Comparison of ENCODE assay signal across 8 cellular contexts in genomic region chr3:136197159-136197715, GRCh38. TPM values are rescaled to one million over a fixed set of nuclear protein-coding genes. Genes with fewer than 3 reads are reported as not detected.
DNase-seq lines count a peak whose midpoint lies in the region; ATAC-seq and TF ChIP-seq lines count a peak whose summit lies in the region.

No MANE protein-coding gene starts in this region.

- peaks cover 3% of the 10 kb centered on the region for H3K27me3 Mint-ChIP-seq in activated CD8-positive, alpha-beta T cell treated with anti-CD3 and anti-CD28 coated beads, Interleukin-2, amount 10 ng/mL, durations not matched to agents 7 days and 5 days (ENCODE audit: low read depth)
- H3K27me3 Mint-ChIP-seq in stimulated activated naive CD8-positive, alpha-beta T cell treated with anti-CD3 and anti-CD28 coated beads, Interleukin-15, amount 100 ng/mL, for 72 hours, result no peaks in the 10 kb centered on the region

- BruUV-seq in A673 (replicated peaks; lab: Mats Ljungman, UMichigan), result no TSS peak

- no peaks in the 10 kb centered on the region for H3K9me3 Mint-ChIP-seq in activated CD8-positive, alpha-beta T cell treated with anti-CD3 and anti-CD28 coated beads, Interleukin-2, amount 10 ng/mL, durations not matched to agents 7 days and 5 days (ENCODE audit: insufficient read depth)
- H3K9me3 Mint-ChIP-seq in stimulated activated naive CD8-positive, alpha-beta T cell treated with anti-CD3 and anti-CD28 coated beads, Interleukin-15, amount 100 ng/mL, for 72 hours, result no peaks in the 10 kb centered on the region

- peaks cover 34% of the 10 kb centered on the region for H3K36me3 Mint-ChIP-seq in activated CD8-positive, alpha-beta T cell treated with anti-CD3 and anti-CD28 coated beads, Interleukin-2, amount 10 ng/mL, durations not matched to agents 7 days and 5 days (ENCODE audit: low read depth)

- H3K9me3 ChIP-seq in A673 (ENCODE audit: low read depth, low read length, poor library complexity, severe bottlenecking) (no peaks in the 10 kb centered on the region), iPS-18a (ENCODE audit: control insufficient read depth, low read depth, low read length) (no peaks in the 10 kb centered on the region)

- CTCF ChIA-PET in A673 (lab: Charles Lee), result interaction anchor here (1.0 to 1.8 kb wide), 2 partner anchors 54 to 555 kb away, joined by 6 to 16 read pairs; partner anchors contain the start of gene STAG1
- CTCF ChIA-PET in activated CD8-positive, alpha-beta T cell treated with anti-CD3 and anti-CD28 coated beads, Interleukin-2, amount 10 ng/mL, durations not matched to agents 7 days and 5 days (lab: Charles Lee), result interaction anchor here (0.7 to 4.1 kb wide), 10 partner anchors 9 to 817 kb away, joined by 3 to 33 read pairs (median 4); partner anchors contain the start of gene STAG1

- intact Hi-C loops in A673 (cut with micrococcal nuclease; ENCODE audit: unreplicated experiment), result loop anchor here (5.0 kb wide), 2 partner anchors 555 to 640 kb away; partner anchors contain the start of gene STAG1

- H3K36me3 ChIP-seq in A673 (ENCODE audit: insufficient read depth, low read length, poor library complexity, severe bottlenecking) (no peaks in the 10 kb centered on the region), iPS-18a (ENCODE audit: control insufficient read depth, low read depth, low read length) (no peaks in the 10 kb centered on the region)

- peak overlapping the region; percentile 92 for H3K4me3 Mint-ChIP-seq in activated CD8-positive, alpha-beta T cell treated with anti-CD3 and anti-CD28 coated beads, Interleukin-2, amount 10 ng/mL, durations not matched to agents 7 days and 5 days
- H3K4me3 Mint-ChIP-seq in stimulated activated naive CD8-positive, alpha-beta T cell treated with anti-CD3 and anti-CD28 coated beads, Interleukin-15, amount 100 ng/mL, for 72 hours, result peak overlapping the region; percentile 83 to 98

- no peak for DNase-seq in A673 (ENCODE audit: low spot score)
- DNase-seq in HFF-Myc (ENCODE audit: extremely low read depth, low read depth), result no peak
- DNase-seq in activated CD8-positive, alpha-beta T cell treated with anti-CD3 and anti-CD28 coated beads, Interleukin-2, amount 10 ng/mL, durations not matched to agents 7 days and 5 days, result no peak
- DNase-seq in stimulated activated naive CD8-positive, alpha-beta T cell treated with anti-CD3 and anti-CD28 coated beads, Interleukin-15, amount 100 ng/mL, for 72 hours, result no peak
- DNase-seq in COLO668 (lab: John Stamatoyannopoulos, UW; ENCODE audit: unreplicated experiment), result no peak
- no peak for DNase-seq in 8988T
- no peak for DNase-seq in stimulated activated CD4-positive, alpha-beta T cell treated with anti-CD3 and anti-CD28 coated beads, Interleukin-1b, Interleukin-23, amount 100 ng/mL, for 48 hours

- H3K4me1 ChIP-seq in A673 (ENCODE audit: insufficient read depth, low read length, poor library complexity, severe bottlenecking), result peaks cover 21% of the 10 kb centered on the region
- peaks cover 11% of the 10 kb centered on the region for H3K4me1 ChIP-seq in iPS-18a (ENCODE audit: control insufficient read depth, low read depth, low read length)

- no peaks in the 10 kb centered on the region for H3K27me3 ChIP-seq in A673 (replicated peaks; ENCODE audit: insufficient read depth, low read depth, low read length, poor library complexity)
- no peaks in the 10 kb centered on the region for H3K27me3 ChIP-seq in iPS-18a (ENCODE audit: control insufficient read depth, insufficient read depth, low read length)

- TF ChIP-seq CTCF in A673 (conservative IDR thresholded peaks at IDR 0.05; ENCODE audit: low read depth, low read length) (no peak), HFF-Myc (IDR thresholded peaks at IDR 0.05; ENCODE audit: low read depth, low read length, missing control alignments) (no peak)

- H3K4me3 ChIP-seq in A673 (ENCODE audit: low read depth, low read length, poor library complexity, severe bottlenecking) (peak overlapping the region; percentile 92), HFF-Myc (replicated peaks; ENCODE audit: low read depth, low read length) (peak overlapping the region; percentile 88), iPS-18a (ENCODE audit: low read length) (peak overlapping the region; percentile 85)

- peak overlapping the region; percentile 95 for H3K27ac Mint-ChIP-seq in activated CD8-positive, alpha-beta T cell treated with anti-CD3 and anti-CD28 coated beads, Interleukin-2, amount 10 ng/mL, durations not matched to agents 7 days and 5 days
- H3K27ac Mint-ChIP-seq in stimulated activated naive CD8-positive, alpha-beta T cell treated with anti-CD3 and anti-CD28 coated beads, Interleukin-15, amount 100 ng/mL, for 72 hours, result peak overlapping the region; percentile 97 to 100

- H3K27ac ChIP-seq in A673 (ENCODE audit: low read depth, low read length, poor library complexity, severe bottlenecking) (peak overlapping the region; percentile 98), iPS-18a (ENCODE audit: low read length) (peak overlapping the region; percentile 98)

- H3K9ac ChIP-seq in iPS-18a (ENCODE audit: low read length), result peak overlapping the region; percentile 93

- peaks cover 14% of the 10 kb centered on the region for H3K4me1 Mint-ChIP-seq in activated CD8-positive, alpha-beta T cell treated with anti-CD3 and anti-CD28 coated beads, Interleukin-2, amount 10 ng/mL, durations not matched to agents 7 days and 5 days (ENCODE audit: low read depth)
- peaks cover 29% of the 10 kb centered on the region for H3K4me1 Mint-ChIP-seq in stimulated activated naive CD8-positive, alpha-beta T cell treated with anti-CD3 and anti-CD28 coated beads, Interleukin-15, amount 100 ng/mL, for 72 hours

- ATAC-seq in activated CD8-positive, alpha-beta T cell treated with anti-CD3 and anti-CD28 coated beads, Interleukin-2, amount 10 ng/mL, durations not matched to agents 7 days and 5 days, result no peak
- ATAC-seq in stimulated activated naive CD8-positive, alpha-beta T cell treated with anti-CD3 and anti-CD28 coated beads, Interleukin-15, amount 100 ng/mL, for 72 hours, result no peak

- POLR2A ChIA-PET in A673 (lab: Charles Lee; ENCODE audit: low non-redundant PET), result interaction anchor here (0.7 kb wide), 1 partner anchor 55 kb away, joined by 4 read pairs; no protein-coding TSS in a partner anchor
- POLR2A ChIA-PET in activated CD8-positive, alpha-beta T cell treated with anti-CD3 and anti-CD28 coated beads, Interleukin-2, amount 10 ng/mL, durations not matched to agents 7 days and 5 days (lab: Charles Lee), result interaction anchor here (0.7 to 4.9 kb wide), 6 partner anchors 16 to 665 kb away, joined by 3 to 57 read pairs (median 6); partner anchors contain the start of genes NCK1, PCCB and STAG1

RNA-seq across cellular contexts. Expression of gene MSL2, which starts 1.1 kb away (rescaled TPM):
- total RNA-seq in A673 (2021), result 37.9 and 38.1 TPM in 2 replicates
- total RNA-seq in activated CD8-positive, alpha-beta T cell treated with anti-CD3 and anti-CD28 coated beads, Interleukin-2, amount 10 ng/mL, durations not matched to agents 7 days and 5 days, result 10 to 100 TPM; 50.7 to 54.0 TPM

RNA-seq across cellular contexts. Expression of gene PCCB, which starts 52.9 kb away (rescaled TPM):
- total RNA-seq in A673 (2021), result 82.1 and 94.6 TPM in 2 replicates
- 10 to 100 TPM; 22.5 to 23.7 TPM for total RNA-seq in activated CD8-positive, alpha-beta T cell treated with anti-CD3 and anti-CD28 coated beads, Interleukin-2, amount 10 ng/mL, durations not matched to agents 7 days and 5 days
